10 cellular contexts compared by ENCODE assay signal in the genomic region with DNA sequence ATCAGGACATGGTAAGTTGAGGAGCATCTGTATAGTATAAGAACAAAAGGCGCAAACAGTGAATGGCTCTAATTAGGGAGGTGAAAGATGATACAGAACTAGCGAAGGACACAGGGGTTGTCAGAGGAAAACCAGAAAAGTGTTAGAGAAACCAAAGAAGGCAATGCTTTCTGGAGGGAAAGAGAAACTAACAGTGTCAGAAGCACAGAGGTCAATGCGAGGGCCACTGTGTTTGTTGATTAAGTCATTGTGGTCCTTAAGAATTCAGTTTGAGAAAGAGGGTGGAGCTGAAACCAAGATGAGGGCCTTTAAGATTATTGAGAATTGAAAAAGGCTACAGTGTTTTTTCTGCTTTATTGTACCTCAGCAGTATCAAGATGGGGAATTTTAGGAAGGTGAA. TPM values are rescaled to one million over a fixed set of nuclear protein-coding genes. Genes with fewer than 3 reads are reported as not detected.
DNase-seq lines count a peak whose midpoint lies in the region; ATAC-seq and TF ChIP-seq lines count a peak whose summit lies in the region.
"Had no signal": no experiment of that assay in that cellular context is flagged by ENCODE, and none has a peak within 500 bp of the region (broad histone marks: within the 10 kb centered on the region; RNA-seq: fewer than 3 reads in every experiment).

No MANE protein-coding gene starts in this region.

- WGBS in endodermal cell (ENCODE audit: insufficient coverage in 1 of 2, insufficient read length in 1 of 2), 2 experiments, result 96 to 100% methylated on average over 3 of the region's 3 CpGs

- peak; percentile 72 for DNase-seq in activated CD8-positive, alpha-beta memory T cell treated with anti-CD3 and anti-CD28 coated beads, Interleukin-2, amount 10 ng/mL, durations not matched to agents 7 days and 5 days
- DNase-seq in activated CD8-positive, alpha-beta memory T cell treated with anti-CD3 and anti-CD28 coated beads, Interleukin-2, amount 50 U/mL, for 4 hours, result no peak
- DNase-seq in SJSA1 (ENCODE audit: low read depth in 1 of 2, low spot score in 2 of 2) (peak in 1 of 2 experiments; percentile 47), type B pancreatic cell (ENCODE audit: extremely low spot score, unreplicated experiment) (no peak), Right ventricle myocardium inferior (ENCODE audit: missing footprints) (no peak), DMS114 treated with DMSO at 0.1 percent for 48 hours (lab: John Stamatoyannopoulos, UW; ENCODE audit: unreplicated experiment) (no peak), endodermal cell (no peak)

- H3K4me3 ChIP-seq in SJSA1 (no peak overlapping the region), endodermal cell (ENCODE audit: low read length) (no peak overlapping the region)
- H3K4me3 ChIP-seq: skin epidermis, upper lobe of left lung had no signal

- H3K36me3 ChIP-seq in SJSA1 (peaks cover 59% of the 10 kb centered on the region), endodermal cell (ENCODE audit: control insufficient read depth, insufficient read depth, low read length) (peaks cover 30% of the 10 kb centered on the region)

- peak overlapping the region; percentile 59 for H3K4me3 Mint-ChIP-seq in activated CD8-positive, alpha-beta memory T cell treated with anti-CD3 and anti-CD28 coated beads, Interleukin-2, amount 10 ng/mL, durations not matched to agents 7 days and 5 days
- H3K4me3 Mint-ChIP-seq in type B pancreatic cell (no peak overlapping the region), endodermal cell (no peak overlapping the region)

- H3K9ac ChIP-seq in endodermal cell (ENCODE audit: extremely low read depth, low read length, poor library complexity, severe bottlenecking), result no peak overlapping the region

- H3K27me3 Mint-ChIP-seq in activated CD8-positive, alpha-beta memory T cell treated with anti-CD3 and anti-CD28 coated beads, Interleukin-2, amount 10 ng/mL, durations not matched to agents 7 days and 5 days, result no peaks in the 10 kb centered on the region
- H3K27me3 Mint-ChIP-seq in type B pancreatic cell (no peaks in the 10 kb centered on the region), endodermal cell (ENCODE audit: insufficient read depth) (no peaks in the 10 kb centered on the region)

- peak overlapping the region; percentile 87 for H3K27ac Mint-ChIP-seq in activated CD8-positive, alpha-beta memory T cell treated with anti-CD3 and anti-CD28 coated beads, Interleukin-2, amount 10 ng/mL, durations not matched to agents 7 days and 5 days
- peak overlapping the region; percentile 25 for H3K27ac Mint-ChIP-seq in type B pancreatic cell
- no peak overlapping the region for H3K27ac Mint-ChIP-seq in endodermal cell

- TF ChIP-seq CTCF in type B pancreatic cell (conservative IDR thresholded peaks at IDR 0.05), result no peak
- no peak for TF ChIP-seq CTCF in endodermal cell (conservative IDR thresholded peaks at IDR 0.05)

- H3K4me1 ChIP-seq in SJSA1 (replicated peaks) (peaks cover 50% of the 10 kb centered on the region), endodermal cell (ENCODE audit: control insufficient read depth, insufficient read depth, low read length) (no peaks in the 10 kb centered on the region)

- CTCF ChIA-PET in activated CD8-positive, alpha-beta memory T cell treated with anti-CD3 and anti-CD28 coated beads, Interleukin-2, amount 10 ng/mL, durations not matched to agents 7 days and 5 days (lab: Charles Lee), result interaction anchor here (0.7 to 2.7 kb wide), 6 partner anchors 10 to 65 kb away, joined by 3 to 14 read pairs (median 8); a partner anchor contains a TSS

- intact Hi-C loops in Right ventricle myocardium inferior (cut with DNase I), result no loop called here

- H3K9me3 Mint-ChIP-seq in activated CD8-positive, alpha-beta memory T cell treated with anti-CD3 and anti-CD28 coated beads, Interleukin-2, amount 10 ng/mL, durations not matched to agents 7 days and 5 days (ENCODE audit: low read depth), result no peaks in the 10 kb centered on the region
- no peaks in the 10 kb centered on the region for H3K9me3 Mint-ChIP-seq in type B pancreatic cell
- peaks cover 5% of the 10 kb centered on the region for H3K9me3 Mint-ChIP-seq in endodermal cell

- H3K4me1 Mint-ChIP-seq in activated CD8-positive, alpha-beta memory T cell treated with anti-CD3 and anti-CD28 coated beads, Interleukin-2, amount 10 ng/mL, durations not matched to agents 7 days and 5 days, result peaks cover 49% of the 10 kb centered on the region
- H3K4me1 Mint-ChIP-seq in type B pancreatic cell (ENCODE audit: unreplicated experiment) (peaks cover 11% of the 10 kb centered on the region), endodermal cell (peaks cover 7% of the 10 kb centered on the region)

- peak; percentile 96 for ATAC-seq in activated CD8-positive, alpha-beta memory T cell treated with anti-CD3 and anti-CD28 coated beads, Interleukin-2, amount 10 ng/mL, durations not matched to agents 7 days and 5 days
- ATAC-seq in HG02938 (IDR thresholded peaks at IDR 0.05; ENCODE audit: unreplicated experiment) (peak; percentile 96), Right ventricle myocardium inferior (no peak)

- no peaks in the 10 kb centered on the region for H3K9me3 ChIP-seq in SJSA1 (replicated peaks)
- no peaks in the 10 kb centered on the region for H3K9me3 ChIP-seq in endodermal cell (ENCODE audit: control insufficient read depth, low read length)
- H3K9me3 ChIP-seq: upper lobe of left lung had no signal

- H3K36me3 Mint-ChIP-seq in activated CD8-positive, alpha-beta memory T cell treated with anti-CD3 and anti-CD28 coated beads, Interleukin-2, amount 10 ng/mL, durations not matched to agents 7 days and 5 days, result peaks cover 61% of the 10 kb centered on the region
- H3K36me3 Mint-ChIP-seq in type B pancreatic cell (peaks cover 27% of the 10 kb centered on the region), endodermal cell (ENCODE audit: low read depth) (peaks cover 20% of the 10 kb centered on the region)

- H3K27ac ChIP-seq in SJSA1, result peak overlapping the region; percentile 65
- no peak overlapping the region for H3K27ac ChIP-seq in endodermal cell (ENCODE audit: low read depth, low read length)
- H3K27ac ChIP-seq: skin epidermis had no signal

- H3K27me3 ChIP-seq in SJSA1 (replicated peaks) (no peaks in the 10 kb centered on the region), endodermal cell (ENCODE audit: control insufficient read depth, insufficient read depth, low read length, poor library complexity, severe bottlenecking) (no peaks in the 10 kb centered on the region)
- H3K27me3 ChIP-seq: upper lobe of left lung had no signal

RNA-seq across cellular contexts. Expression of a gene that starts 28.8 kb away (rescaled TPM):
- 10 to 100 TPM; 28.3 to 38.2 TPM for total RNA-seq in activated CD8-positive, alpha-beta memory T cell treated with anti-CD3 and anti-CD28 coated beads, Interleukin-2, amount 10 ng/mL, durations not matched to agents 7 days and 5 days
- 36.7 and 45.2 TPM in 2 replicates for total RNA-seq in SJSA1 (2014; rRNA removed; shearing (Covaris generic))
- 30.9 and 32.4 TPM in 2 replicates for total RNA-seq in type B pancreatic cell (ENCODE audit: low replicate concordance)
- 17.5 TPM for total RNA-seq in Right ventricle myocardium inferior
- total RNA-seq in endodermal cell, result 10 to 100 TPM; 33.9 to 38.4 TPM
- polyA plus RNA-seq in endodermal cell (2013, experiment 1 of 2), result 21.8 TPM
- 19.6 TPM for polyA plus RNA-seq in endodermal cell (2013, experiment 2 of 2)
